ENCODE assay signal across 1 cellular context in the genomic region with DNA sequence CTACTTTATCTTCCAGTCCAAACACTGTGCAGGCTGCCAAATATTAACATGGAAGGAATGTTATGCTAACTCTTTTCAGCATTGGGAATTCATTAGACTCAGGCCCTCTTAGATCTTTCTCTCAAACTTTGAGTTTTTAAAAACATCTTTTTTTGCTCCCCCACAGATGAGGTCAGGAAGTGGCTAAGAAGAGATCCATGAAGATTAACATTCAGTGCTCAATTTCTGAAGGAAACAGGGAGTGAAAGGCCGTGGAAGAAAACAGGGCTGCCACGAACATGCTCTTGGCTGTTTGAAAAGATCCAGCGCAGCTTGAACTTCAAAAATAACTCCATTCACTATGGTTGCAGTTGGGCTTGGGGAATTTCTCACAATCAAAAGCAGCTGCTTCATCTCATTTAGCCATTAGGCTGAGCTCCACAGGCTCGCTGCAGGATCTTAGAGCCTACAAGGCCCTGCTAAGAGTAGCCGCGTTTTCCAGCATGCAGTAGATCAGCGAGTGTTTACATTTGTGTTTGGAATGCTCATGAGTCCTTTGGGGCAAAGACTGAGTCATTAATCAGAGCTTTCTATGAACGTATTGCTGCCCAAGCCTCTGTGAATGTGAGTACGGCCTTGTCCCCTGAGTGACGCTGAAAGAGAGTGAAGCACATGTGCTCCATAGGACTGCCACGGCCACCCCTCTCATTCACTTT.
TF ChIP-seq lines count a peak whose summit lies in the region.

No MANE protein-coding gene starts in this region.

TF ChIP-seq in SK-N-SH, 30 proteins besides CTCF, POLR2A, EP300 and RAD21 (continued from another document):
- TF ChIP-seq, protein P1, sequence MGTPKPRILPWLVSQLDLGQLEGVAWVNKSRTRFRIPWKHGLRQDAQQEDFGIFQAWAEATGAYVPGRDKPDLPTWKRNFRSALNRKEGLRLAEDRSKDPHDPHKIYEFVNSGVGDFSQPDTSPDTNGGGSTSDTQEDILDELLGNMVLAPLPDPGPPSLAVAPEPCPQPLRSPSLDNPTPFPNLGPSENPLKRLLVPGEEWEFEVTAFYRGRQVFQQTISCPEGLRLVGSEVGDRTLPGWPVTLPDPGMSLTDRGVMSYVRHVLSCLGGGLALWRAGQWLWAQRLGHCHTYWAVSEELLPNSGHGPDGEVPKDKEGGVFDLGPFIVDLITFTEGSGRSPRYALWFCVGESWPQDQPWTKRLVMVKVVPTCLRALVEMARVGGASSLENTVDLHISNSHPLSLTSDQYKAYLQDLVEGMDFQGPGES (IDR thresholded peaks at IDR 0.05; ENCODE audit: low read depth, low read length) = no peak
- TF ChIP-seq FOXM1 (IDR thresholded peaks at IDR 0.05; ENCODE audit: low read depth) (peak; percentile 71; the same call in 1 of the 2 replicates), GABPA (IDR thresholded peaks at IDR 0.05; ENCODE audit: low read depth) (no peak), CHD2 (IDR thresholded peaks at IDR 0.05; ENCODE audit: low read length, partially characterized antibody) (no peak), TAF1 (IDR thresholded peaks at IDR 0.05; ENCODE audit: borderline replicate concordance, low read depth, low read length) (no peak), JUND (IDR thresholded peaks at IDR 0.05) (no peak), NFIC (IDR thresholded peaks at IDR 0.05; ENCODE audit: borderline replicate concordance) (peak; percentile 50), SMC3 (IDR thresholded peaks at IDR 0.05; ENCODE audit: low read depth, low read length) (peak; percentile 15; the same call in 1 of the 2 replicates), RCOR1 (IDR thresholded peaks at IDR 0.05; ENCODE audit: low read length) (no peak), FOXJ3 (CRISPR knock-in tag; IDR thresholded peaks at IDR 0.05) (no peak), MXI1 (IDR thresholded peaks at IDR 0.05; ENCODE audit: low read depth, low read length) (no peak), RFX5 (IDR thresholded peaks at IDR 0.05; ENCODE audit: low read length) (no peak), POLR2AphosphoS5 (IDR thresholded peaks at IDR 0.05; ENCODE audit: low read depth, low read length) (peak; percentile 16; the same call in 1 of the 2 replicates), FOSL2 (IDR thresholded peaks at IDR 0.05; ENCODE audit: borderline replicate concordance, low read depth) (peak; percentile 33; the same call in 1 of the 2 replicates), SIN3A (IDR thresholded peaks at IDR 0.05; ENCODE audit: borderline replicate concordance, low read depth, low read length) (no peak)
- TF ChIP-seq, protein P2, sequence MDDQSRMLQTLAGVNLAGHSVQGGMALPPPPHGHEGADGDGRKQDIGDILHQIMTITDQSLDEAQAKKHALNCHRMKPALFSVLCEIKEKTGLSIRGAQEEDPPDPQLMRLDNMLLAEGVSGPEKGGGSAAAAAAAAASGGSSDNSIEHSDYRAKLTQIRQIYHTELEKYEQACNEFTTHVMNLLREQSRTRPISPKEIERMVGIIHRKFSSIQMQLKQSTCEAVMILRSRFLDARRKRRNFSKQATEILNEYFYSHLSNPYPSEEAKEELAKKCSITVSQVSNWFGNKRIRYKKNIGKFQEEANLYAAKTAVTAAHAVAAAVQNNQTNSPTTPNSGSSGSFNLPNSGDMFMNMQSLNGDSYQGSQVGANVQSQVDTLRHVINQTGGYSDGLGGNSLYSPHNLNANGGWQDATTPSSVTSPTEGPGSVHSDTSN (IDR thresholded peaks at IDR 0.05) = peak; percentile 49
- TF ChIP-seq, protein P3, sequence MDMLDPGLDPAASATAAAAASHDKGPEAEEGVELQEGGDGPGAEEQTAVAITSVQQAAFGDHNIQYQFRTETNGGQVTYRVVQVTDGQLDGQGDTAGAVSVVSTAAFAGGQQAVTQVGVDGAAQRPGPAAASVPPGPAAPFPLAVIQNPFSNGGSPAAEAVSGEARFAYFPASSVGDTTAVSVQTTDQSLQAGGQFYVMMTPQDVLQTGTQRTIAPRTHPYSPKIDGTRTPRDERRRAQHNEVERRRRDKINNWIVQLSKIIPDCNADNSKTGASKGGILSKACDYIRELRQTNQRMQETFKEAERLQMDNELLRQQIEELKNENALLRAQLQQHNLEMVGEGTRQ (IDR thresholded peaks at IDR 0.05; ENCODE audit: borderline replicate concordance, low read depth, low read length) = no peak
- TF ChIP-seq, protein P4, sequence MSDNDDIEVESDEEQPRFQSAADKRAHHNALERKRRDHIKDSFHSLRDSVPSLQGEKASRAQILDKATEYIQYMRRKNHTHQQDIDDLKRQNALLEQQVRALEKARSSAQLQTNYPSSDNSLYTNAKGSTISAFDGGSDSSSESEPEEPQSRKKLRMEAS (IDR thresholded peaks at IDR 0.05; ENCODE audit: low read depth) = peak; percentile 68; the same call in 1 of the 2 replicates
- TF ChIP-seq, protein P5, sequence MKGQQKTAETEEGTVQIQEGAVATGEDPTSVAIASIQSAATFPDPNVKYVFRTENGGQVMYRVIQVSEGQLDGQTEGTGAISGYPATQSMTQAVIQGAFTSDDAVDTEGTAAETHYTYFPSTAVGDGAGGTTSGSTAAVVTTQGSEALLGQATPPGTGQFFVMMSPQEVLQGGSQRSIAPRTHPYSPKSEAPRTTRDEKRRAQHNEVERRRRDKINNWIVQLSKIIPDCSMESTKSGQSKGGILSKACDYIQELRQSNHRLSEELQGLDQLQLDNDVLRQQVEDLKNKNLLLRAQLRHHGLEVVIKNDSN (IDR thresholded peaks at IDR 0.05; ENCODE audit: borderline replicate concordance, low read depth) = no peak
